Comparison of ENCODE assay signal across 8 cellular contexts in genomic region chr15:81133782-81134461, GRCh38. TPM values are rescaled to one million over a fixed set of nuclear protein-coding genes. Genes with fewer than 3 reads are reported as not detected.
DNase-seq lines count a peak whose midpoint lies in the region; ATAC-seq, FAIRE-seq and TF ChIP-seq lines count a peak whose summit lies in the region.

A gene with protein sequence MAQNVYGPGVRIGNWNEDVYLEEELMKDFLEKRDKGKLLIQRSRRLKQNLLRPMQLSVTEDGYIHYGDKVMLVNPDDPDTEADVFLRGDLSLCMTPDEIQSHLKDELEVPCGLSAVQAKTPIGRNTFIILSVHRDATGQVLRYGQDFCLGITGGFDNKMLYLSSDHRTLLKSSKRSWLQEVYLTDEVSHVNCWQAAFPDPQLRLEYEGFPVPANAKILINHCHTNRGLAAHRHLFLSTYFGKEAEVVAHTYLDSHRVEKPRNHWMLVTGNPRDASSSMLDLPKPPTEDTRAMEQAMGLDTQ (plus strand): TSS chr15:81134270. CDS start chr15:81134330, 60 bp downstream.

- H3K4me2 ChIP-seq in neuronal stem cell (ENCODE audit: insufficient read depth, low read length, poor library complexity, severe bottlenecking), result peak within 1 kb of the TSS; percentile 68

- H3K36me3 Mint-ChIP-seq in glutamatergic neuron (ENCODE audit: unreplicated experiment) (peaks cover 5% of the 10 kb centered on the region), type B pancreatic cell (no peaks in the 10 kb centered on the region)

- H3K27ac ChIP-seq in neuronal stem cell (replicated peaks; ENCODE audit: low read length), result no peak within 1 kb of the TSS

- no CpG with 5 or more reads among the region's 33 CpGs for WGBS in neuronal stem cell (ENCODE audit: extremely low coverage in 2 of 2, insufficient read length in 2 of 2, insufficient replicate concordance in 1 of 2), 2 donors

- no peak for FAIRE-seq in RCC 7860 (lab: Jason Lieb, UNC)

- no peaks in the 10 kb centered on the region for H3K36me3 ChIP-seq in neuronal stem cell (replicated peaks in 1 of 2; ENCODE audit: control insufficient read depth in 2 of 2, insufficient read depth in 2 of 2, low read length in 2 of 2)

- peaks cover 0 to 7% (median 0%) of the 10 kb centered on the region in 3 experiments for H3K27me3 ChIP-seq in neuronal stem cell (ENCODE audit: control insufficient read depth in 3 of 3, insufficient read depth in 3 of 3, low read depth in 1 of 3, low read length in 3 of 3)

- H3K23ac ChIP-seq in neuronal stem cell (ENCODE audit: low read depth, low read length, poor library complexity), result no peak within 1 kb of the TSS

- H3K18ac ChIP-seq in neuronal stem cell (ENCODE audit: low read length), result no peak within 1 kb of the TSS

- peaks cover 3% of the 10 kb centered on the region for H3K9me3 Mint-ChIP-seq in glutamatergic neuron (ENCODE audit: unreplicated experiment)
- no peaks in the 10 kb centered on the region for H3K9me3 Mint-ChIP-seq in type B pancreatic cell

- H3K4me3 Mint-ChIP-seq in glutamatergic neuron (ENCODE audit: unreplicated experiment), result peak within 1 kb of the TSS; percentile 91
- H3K4me3 Mint-ChIP-seq in type B pancreatic cell, result peak within 1 kb of the TSS; percentile 79

- no peak within 1 kb of the TSS for H3K9ac ChIP-seq in neuronal stem cell (ENCODE audit: low read depth, low read length, poor library complexity)

- peak within 1 kb of the TSS; percentile 43 to 72 for H3K4me3 ChIP-seq in neuronal stem cell (ENCODE audit: low read length in 2 of 2)

- no peak within 1 kb of the TSS for H2AK5ac ChIP-seq in neuronal stem cell (ENCODE audit: low read depth, low read length)

- no peaks in the 10 kb centered on the region for H3K79me1 ChIP-seq in neuronal stem cell (ENCODE audit: low read depth, low read length)

- H3K27ac Mint-ChIP-seq in glutamatergic neuron (ENCODE audit: unreplicated experiment), result peak within 1 kb of the TSS; percentile 70
- no peak within 1 kb of the TSS for H3K27ac Mint-ChIP-seq in type B pancreatic cell

- H2BK15ac ChIP-seq in neuronal stem cell (ENCODE audit: low read length), result no peak within 1 kb of the TSS

- H3K4ac ChIP-seq in neuronal stem cell (ENCODE audit: low read length), result no peak within 1 kb of the TSS

- H4K8ac ChIP-seq in neuronal stem cell (ENCODE audit: low read depth, low read length), result no peak within 1 kb of the TSS

- H3K4me1 Mint-ChIP-seq in glutamatergic neuron (ENCODE audit: low read depth, unreplicated experiment) (peaks cover 2% of the 10 kb centered on the region), type B pancreatic cell (ENCODE audit: unreplicated experiment) (peaks cover 10% of the 10 kb centered on the region)

- ATAC-seq in HG02610 (IDR thresholded peaks at IDR 0.05; ENCODE audit: unreplicated experiment), result no peak

- no peak within 1 kb of the TSS for H4K91ac ChIP-seq in neuronal stem cell (ENCODE audit: low read depth, low read length, poor library complexity)

- H2AFZ ChIP-seq in neuronal stem cell (ENCODE audit: low read length), result peak within 1 kb of the TSS; percentile 90

- peaks cover 5% of the 10 kb centered on the region for H3K27me3 Mint-ChIP-seq in glutamatergic neuron (ENCODE audit: unreplicated experiment)
- peaks cover 61% of the 10 kb centered on the region for H3K27me3 Mint-ChIP-seq in type B pancreatic cell

- no peak within 1 kb of the TSS for H3K14ac ChIP-seq in neuronal stem cell (ENCODE audit: low read length)

- DNase-seq in ELF-1 (ENCODE audit: low read depth, low spot score) (peak; percentile 97), NCI-H2171 (lab: John Stamatoyannopoulos, UW) (peak; percentile 68), glutamatergic neuron (peak; percentile 95), neuronal stem cell (ENCODE audit: low spot score) (peak; percentile 84), type B pancreatic cell (ENCODE audit: extremely low spot score, unreplicated experiment) (peak; percentile 88), RCC 7860 (ENCODE audit: low spot score) (no peak)
- DNase-seq in activated naive CD4-positive, alpha-beta T cell treated with Interleukin-2 at 50 U/mL for 16 hours, result peak; percentile 12

- no peak within 1 kb of the TSS for H2BK120ac ChIP-seq in neuronal stem cell (ENCODE audit: low read depth, low read length)

- no peak within 1 kb of the TSS for H2BK12ac ChIP-seq in neuronal stem cell (ENCODE audit: low read length)

- no peaks in the 10 kb centered on the region for H3K9me3 ChIP-seq in neuronal stem cell (replicated peaks in 1 of 2; ENCODE audit: control insufficient read depth in 2 of 2, insufficient read depth in 1 of 2, low read depth in 1 of 2, low read length in 2 of 2)

- peak; percentile 55 for TF ChIP-seq CTCF in glutamatergic neuron (IDR thresholded peaks at IDR 0.05; ENCODE audit: partially characterized antibody, unreplicated experiment)
- TF ChIP-seq CTCF in type B pancreatic cell (conservative IDR thresholded peaks at IDR 0.05), result peak; percentile 39

- H2BK5ac ChIP-seq in neuronal stem cell (ENCODE audit: low read length), result no peak within 1 kb of the TSS

- peaks cover 3% of the 10 kb centered on the region in 2 donors for H3K4me1 ChIP-seq in neuronal stem cell (ENCODE audit: control insufficient read depth in 2 of 2, insufficient read depth in 1 of 2, low read depth in 1 of 2, low read length in 2 of 2)

RNA-seq across cellular contexts. Expression of the gene that starts here (rescaled TPM):
- total RNA-seq in glutamatergic neuron (ENCODE audit: unreplicated experiment) (0.39 TPM), type B pancreatic cell (ENCODE audit: low replicate concordance) (0.36 TPM in 1 of 2 replicates, not detected in the other)
- not detected for polyA plus RNA-seq in neuronal stem cell (2013, experiment 1 of 2)
- polyA plus RNA-seq in neuronal stem cell (2013, experiment 2 of 2), result not detected

Comparison
In these comparisons a context has a peak if more than half of its experiments do, and no peak if none do; other contexts are left out.
1. Peak in DNase-seq in glutamatergic neuron; RNA of the gene not detected or under 1 TPM.
2. Peak in DNase-seq in type B pancreatic cell; RNA of the gene not detected or under 1 TPM.